8 cellular contexts compared by ENCODE assay signal in the genomic region with DNA sequence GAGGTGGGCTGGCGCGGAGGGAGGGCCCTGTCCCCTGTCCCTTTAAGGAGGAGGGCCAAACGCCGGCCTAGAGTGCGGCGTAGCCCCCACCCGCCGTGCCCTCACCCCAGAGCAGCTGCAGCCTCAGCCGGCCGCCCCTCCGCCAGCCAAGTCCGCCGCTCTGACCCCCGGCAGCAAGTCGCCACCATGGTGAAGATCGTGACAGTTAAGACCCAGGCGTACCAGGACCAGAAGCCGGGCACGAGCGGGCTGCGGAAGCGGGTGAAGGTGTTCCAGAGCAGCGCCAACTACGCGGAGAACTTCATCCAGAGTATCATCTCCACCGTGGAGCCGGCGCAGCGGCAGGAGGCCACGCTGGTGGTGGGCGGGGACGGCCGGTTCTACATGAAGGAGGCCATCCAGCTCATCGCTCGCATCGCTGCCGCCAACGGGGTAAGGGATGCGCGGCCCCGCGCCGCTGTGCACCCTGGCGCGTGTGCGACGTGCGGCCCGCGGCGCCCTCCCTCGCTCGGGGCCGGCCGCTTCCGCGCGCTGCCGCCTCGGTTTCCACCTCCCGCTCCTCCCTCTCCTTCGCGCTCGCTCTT. TPM values are rescaled to one million over a fixed set of nuclear protein-coding genes. Genes with fewer than 3 reads are reported as not detected.
DNase-seq lines count a peak whose midpoint lies in the region; ATAC-seq and TF ChIP-seq lines count a peak whose summit lies in the region.

A gene (plus strand): TSS at position 109 of the 584 bp plus-strand sequence. CDS start 78 bp downstream, at position 187.

- H3K9me3 ChIP-seq in right atrium auricular region (no peaks in the 10 kb centered on the region), uterus (no peaks in the 10 kb centered on the region)

- DNase-seq in GM12864 (ENCODE audit: low read depth) (peak; percentile 27), NB4 (ENCODE audit: low read depth) (peak; percentile 84), T-helper 1 cell (peak; percentile 47 to 81 (median 64)), amygdala (lab: John Stamatoyannopoulos, UW) (peak in 53 of 56 donors; percentile 1 to 84 (median 61)), right atrium auricular region (ENCODE audit: low spot score) (peak; percentile 63), putamen (ENCODE audit: low spot score) (peak; percentile 74), uterus (peak; percentile 62 to 69)

- H3K27ac ChIP-seq in right atrium auricular region (peak within 1 kb of the TSS; percentile 95 to 96), uterus (peak within 1 kb of the TSS; percentile 74 to 81)

- H3K4me1 ChIP-seq in right atrium auricular region = peaks cover 0 to 11% of the 10 kb centered on the region in 2 donors
- no peaks in the 10 kb centered on the region for H3K4me1 ChIP-seq in uterus

- H3K36me3 ChIP-seq in right atrium auricular region = no peaks in the 10 kb centered on the region
- H3K36me3 ChIP-seq in uterus = no peaks in the 10 kb centered on the region

- peak; percentile 65 for ATAC-seq in HG02571 (IDR thresholded peaks at IDR 0.05; ENCODE audit: unreplicated experiment)

- H3K4me3 ChIP-seq in GM12864 (ENCODE audit: low read depth, low read length) (peak within 1 kb of the TSS; percentile 99), NB4 (ENCODE audit: low read depth, low read length) (peak within 1 kb of the TSS; percentile 74), right atrium auricular region (peak within 1 kb of the TSS; percentile 70 to 82), uterus (peak within 1 kb of the TSS; percentile 74)

- H3K27me3 ChIP-seq in right atrium auricular region (no peaks in the 10 kb centered on the region), uterus (no peaks in the 10 kb centered on the region)

- peak; percentile 26 for TF ChIP-seq POLR2A in NB4 (IDR thresholded peaks at IDR 0.05; ENCODE audit: extremely low read depth, insufficient read length)
- TF ChIP-seq POLR2A in uterus (IDR thresholded peaks at IDR 0.05) = peak in 1 of 2 donors; percentile 17

- intact Hi-C loops in uterus (cut with DNase I; ENCODE audit: low total_unique reads) = no loop called here

- no peak for TF ChIP-seq CTCF in GM12864 (IDR thresholded peaks at IDR 0.05; ENCODE audit: low read depth, low read length, missing control alignments)
- TF ChIP-seq CTCF in NB4 (IDR thresholded peaks at IDR 0.05; ENCODE audit: low read depth, low read length) = no peak
- peak in 1 of 2 donors; percentile 22 for TF ChIP-seq CTCF in right atrium auricular region (IDR thresholded peaks at IDR 0.05)
- TF ChIP-seq CTCF in uterus (IDR thresholded peaks at IDR 0.05) = no peak

RNA-seq across cellular contexts. Expression of the gene that starts here (rescaled TPM):
- total RNA-seq in right atrium auricular region = 100 to 1,000 TPM; 171 to 258 TPM
- total RNA-seq in uterus = 10 to 100 TPM; 17.9 to 75.8 (median 27.8) TPM

Comparison
In these comparisons a context has a peak if more than half of its experiments do, and no peak if none do; other contexts are left out.
1. Peak in every context shown above with its lines: DNase-seq, ATAC-seq, H3K4me3 ChIP-seq and H3K27ac ChIP-seq.
2. DNase-seq: peak in every context shown above with its lines; median percentile 84 in NB4; 74 in putamen; 66 in uterus; 64 in T-helper 1 cell; 63 in right atrium auricular region; 61 in amygdala; 27 in GM12864.